Comparison of ENCODE assay signal across 10 cellular contexts in genomic region chr10:5466451-5466996, GRCh38. TPM values are rescaled to one million over a fixed set of nuclear protein-coding genes. Genes with fewer than 3 reads are reported as not detected.
DNase-seq lines count a peak whose midpoint lies in the region; ATAC-seq and TF ChIP-seq lines count a peak whose summit lies in the region.
"Had no signal": no experiment of that assay in that cellular context is flagged by ENCODE, and none has a peak within 500 bp of the region (broad histone marks: within the 10 kb centered on the region; RNA-seq: fewer than 3 reads in every experiment).

No MANE protein-coding gene starts in this region.

- TF ChIP-seq CTCF in BE2C (IDR thresholded peaks at IDR 0.05; ENCODE audit: low read depth, low read length) (no peak), choroid plexus epithelial cell (conservative IDR thresholded peaks at IDR 0.05; ENCODE audit: low read depth, low read length) (no peak), GM10266 (IDR thresholded peaks at IDR 0.05; ENCODE audit: control insufficient read depth, insufficient read depth, low read depth, missing control alignments) (no peak)

- H3K36me3 ChIP-seq in BE2C (no peaks in the 10 kb centered on the region), mucosa of rectum (ENCODE audit: control insufficient read depth in 2 of 2, insufficient read depth in 2 of 2, low read length in 2 of 2) (no peaks in the 10 kb centered on the region)

- H3K4me1 ChIP-seq in BE2C (no peaks in the 10 kb centered on the region), mucosa of rectum (ENCODE audit: control insufficient read depth in 2 of 2, insufficient read depth in 2 of 2, low read length in 2 of 2) (peaks cover 25 to 31% of the 10 kb centered on the region in 2 donors)

- peak overlapping the region; percentile 89 to 94 for H3K27ac ChIP-seq in mucosa of rectum (ENCODE audit: low read depth in 2 of 2, low read length in 2 of 2)

- H3K9me3 ChIP-seq in BE2C: no peaks in the 10 kb centered on the region
- no peaks in the 10 kb centered on the region for H3K9me3 ChIP-seq in mucosa of rectum (ENCODE audit: control insufficient read depth in 2 of 2, low read length in 2 of 2)

- DNase-seq in BE2C (peak; percentile 22), M059J (ENCODE audit: low read depth) (peak; percentile 83), choroid plexus epithelial cell (ENCODE audit: low read depth) (peak; percentile 88), GM10266 (ENCODE audit: extremely low spot score) (no peak), nucleus accumbens (lab: John Stamatoyannopoulos, UW) (no peak)

- H3K9ac ChIP-seq in mucosa of rectum (ENCODE audit: low read depth in 1 of 2, low read length in 2 of 2): peak overlapping the region; percentile 63 to 74

- H3K27me3 ChIP-seq in BE2C (no peaks in the 10 kb centered on the region), mucosa of rectum (ENCODE audit: control insufficient read depth in 2 of 2, insufficient read depth in 2 of 2, low read length in 2 of 2) (no peaks in the 10 kb centered on the region)

- ATAC-seq in GM18870 (IDR thresholded peaks at IDR 0.05; ENCODE audit: unreplicated experiment): no peak
- no peak for ATAC-seq in GM18520 (IDR thresholded peaks at IDR 0.05; ENCODE audit: unreplicated experiment)

- H3K4me3 ChIP-seq in BE2C (ENCODE audit: low read depth, low read length) (no peak overlapping the region), choroid plexus epithelial cell (ENCODE audit: low read depth, low read length) (no peak overlapping the region), mucosa of rectum (ENCODE audit: low read length in 2 of 2) (peak overlapping the region in 1 of 2 donors; percentile 22)

RNA-seq across cellular contexts. Expression of gene CALML5, which starts 32.8 kb away (rescaled TPM):
- polyA plus RNA-seq in BE2C (2012; ENCODE audit: insufficient read depth, insufficient read length, low read depth): not detected
- total RNA-seq in M059J (2014; rRNA removed; shearing (Covaris generic)): not detected in 2 replicates
- total RNA-seq: liver, temporal lobe had no signal
- polyA plus RNA-seq: liver had no signal

RNA-seq across cellular contexts. Expression of gene NET1, which starts 54.2 kb away (rescaled TPM):
- 16.6 TPM for polyA plus RNA-seq in BE2C (2012; ENCODE audit: insufficient read depth, insufficient read length, low read depth)
- 11.4 and 16.3 TPM in 2 replicates for total RNA-seq in M059J (2014; rRNA removed; shearing (Covaris generic))

RNA-seq across cellular contexts. Expression of gene CALML3, which starts 58.2 kb away (rescaled TPM):
- not detected for polyA plus RNA-seq in BE2C (2012; ENCODE audit: insufficient read depth, insufficient read length, low read depth)
- not detected in 2 replicates for total RNA-seq in M059J (2014; rRNA removed; shearing (Covaris generic))
- total RNA-seq: liver, temporal lobe had no signal
- polyA plus RNA-seq: liver had no signal

Comparison
In these comparisons a context has a peak if more than half of its experiments do, and no peak if none do; other contexts are left out.
1. DNase-seq: peak in BE2C (single experiment), M059J (single experiment) and choroid plexus epithelial cell (single experiment); none in GM10266 (single experiment) and nucleus accumbens (0 of 56).